Comparison of ENCODE assay signal across 23 cellular contexts in genomic region chr14:62897057-62897456, GRCh38.
"Had no signal": no experiment of that assay in that cellular context is flagged by ENCODE, and none has a peak within 500 bp of the region (broad histone marks: within the 10 kb centered on the region; RNA-seq: fewer than 3 reads in every experiment).

No MANE protein-coding gene starts in this region.

- H3K9me3 ChIP-seq: breast epithelium, esophagus muscularis mucosa, gastroesophageal sphincter, psoas muscle, sigmoid colon, tibial nerve had no signal

- H3K4me2 ChIP-seq: hepatocyte had no signal

- H3K27ac ChIP-seq: breast epithelium, esophagus muscularis mucosa, gastroesophageal sphincter, hepatocyte, parathyroid adenoma, psoas muscle, sigmoid colon, tibial nerve had no signal

- H3K9ac ChIP-seq: parathyroid adenoma had no signal

- H3K4me1 ChIP-seq: breast epithelium, esophagus muscularis mucosa, gastroesophageal sphincter, parathyroid adenoma, psoas muscle, sigmoid colon, tibial nerve had no signal

- DNase-seq: activated CD8-positive, alpha-beta memory T cell treated with anti-CD3 and anti-CD28 coated beads, Interleukin-2, amount 10 ng/mL, durations not matched to agents 7 days and 5 days; activated CD8-positive, alpha-beta T cell treated with anti-CD3 and anti-CD28 coated beads, Interleukin-2, amount 10 ng/mL, durations not matched to agents 7 days and 5 days; activated naive CD8-positive, alpha-beta T cell treated with anti-CD3 and anti-CD28 coated beads, Interleukin-2, amount 50 U/mL, for 24 hours; activated T-cell treated with anti-CD3 and anti-CD28 coated beads, Interleukin-2, amount 50 U/mL, for 48 hours; central memory CD4-positive, alpha-beta T cell; endodermal cell; left cardiac atrium; mammary epithelial cell; midbrain; naive thymus-derived CD4-positive, alpha-beta T cell; occipital lobe; psoas muscle; sigmoid colon; small intestine; stimulated activated CD4-positive, alpha-beta T cell treated with anti-CD3 and anti-CD28 coated beads, Interleukin-1b, Interleukin-23, amount 100 ng/mL, for 48 hours; stimulated activated naive CD4-positive, alpha-beta T cell; T1000 had no signal

- H3K27me3 ChIP-seq: breast epithelium, esophagus muscularis mucosa, gastroesophageal sphincter, hepatocyte, sigmoid colon, tibial nerve had no signal

- H3K79me2 ChIP-seq: hepatocyte, parathyroid adenoma had no signal

- H3K4me3 ChIP-seq: breast epithelium, esophagus muscularis mucosa, gastroesophageal sphincter, hepatocyte, psoas muscle, sigmoid colon, tibial nerve had no signal

- H3K36me3 ChIP-seq: breast epithelium, esophagus muscularis mucosa, gastroesophageal sphincter, sigmoid colon, tibial nerve had no signal

- H2AFZ ChIP-seq: hepatocyte, parathyroid adenoma had no signal
